1 cellular context compared by ENCODE assay signal in genomic region chr15:93372209-93372910, GRCh38.
TF ChIP-seq lines count a peak whose summit lies in the region.

No MANE protein-coding gene starts in this region.

TF ChIP-seq in IMR-90, 13 proteins besides CTCF, POLR2A, EP300 and RAD21:
- TF ChIP-seq ELK1 (IDR thresholded peaks at IDR 0.05; ENCODE audit: borderline replicate concordance, low read depth, low read length): no peak
- no peak for TF ChIP-seq SMC3 (IDR thresholded peaks at IDR 0.05; ENCODE audit: low read depth, low read length)
- TF ChIP-seq CEBPB (IDR thresholded peaks at IDR 0.05; ENCODE audit: low read depth, low read length): no peak
- TF ChIP-seq FOS (IDR thresholded peaks at IDR 0.05; ENCODE audit: low read depth, low read length): no peak
- TF ChIP-seq MAZ (IDR thresholded peaks at IDR 0.05; ENCODE audit: borderline replicate concordance, low read depth, low read length): no peak
- TF ChIP-seq BHLHE40 (IDR thresholded peaks at IDR 0.05; ENCODE audit: low read depth, low read length): no peak
- TF ChIP-seq USF2 (IDR thresholded peaks at IDR 0.05; ENCODE audit: low read depth, low read length): no peak
- no peak for TF ChIP-seq NFE2L2 (IDR thresholded peaks at IDR 0.05; ENCODE audit: low read depth, low read length)
- TF ChIP-seq MAFK (IDR thresholded peaks at IDR 0.05; ENCODE audit: low read depth, low read length): no peak
- TF ChIP-seq RFX5 (IDR thresholded peaks at IDR 0.05; ENCODE audit: low read depth, low read length): no peak
- no peak for TF ChIP-seq CHD1 (IDR thresholded peaks at IDR 0.05; ENCODE audit: low read depth, low read length)
- TF ChIP-seq RCOR1 (IDR thresholded peaks at IDR 0.05; ENCODE audit: insufficient replicate concordance, low read length): no peak
- no peak for TF ChIP-seq MXI1 (IDR thresholded peaks at IDR 0.05; ENCODE audit: borderline replicate concordance, low read depth, low read length)
